In the genomic region with DNA sequence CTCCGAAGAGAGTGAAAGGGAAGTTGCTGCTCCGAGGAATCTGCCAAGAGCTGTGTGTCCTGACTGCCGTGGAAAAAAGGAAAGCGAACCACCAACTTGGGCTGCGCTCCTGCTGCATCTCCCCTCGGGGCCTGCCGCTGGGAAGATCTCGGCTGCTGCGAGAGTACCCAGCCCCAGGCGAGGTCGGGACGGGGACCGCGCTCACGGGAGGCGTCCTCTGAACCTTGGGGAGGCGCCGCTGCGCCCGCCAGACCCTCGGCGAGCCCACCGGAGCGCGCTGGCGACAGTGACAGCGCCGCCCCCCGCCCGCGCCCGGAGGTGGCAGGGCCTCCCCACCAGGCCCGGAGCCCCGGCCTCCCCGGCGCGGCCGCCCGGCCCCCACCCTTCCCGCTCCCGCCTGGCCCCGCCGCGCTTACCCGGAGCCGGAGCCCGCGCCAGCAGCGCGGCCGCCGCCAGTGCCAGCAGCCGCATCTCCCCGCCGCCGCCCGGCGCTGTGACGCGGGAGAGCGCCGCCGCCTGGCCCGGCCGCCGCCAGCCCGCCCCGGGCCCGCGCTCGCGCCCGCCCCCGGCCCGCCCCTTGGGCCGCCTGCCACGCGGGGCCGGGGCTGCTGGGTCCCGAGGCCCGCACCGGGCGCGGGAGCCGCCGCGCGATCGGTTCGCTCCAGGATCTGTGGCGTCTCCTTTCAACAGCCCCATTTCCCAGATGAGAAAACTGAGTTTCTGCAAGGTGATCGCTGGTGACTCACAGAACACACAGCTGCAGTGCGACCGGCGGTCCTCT, we compare ENCODE assay signal across 8 cellular contexts. TPM values are rescaled to one million over a fixed set of nuclear protein-coding genes. Genes with fewer than 3 reads are reported as not detected.
A peak's percentile ranks its signal among the peaks of the same experiment; 100 is the strongest.
DNase-seq lines count a peak whose midpoint lies in the region; ATAC-seq and TF ChIP-seq lines count a peak whose summit lies in the region.

A gene with protein sequence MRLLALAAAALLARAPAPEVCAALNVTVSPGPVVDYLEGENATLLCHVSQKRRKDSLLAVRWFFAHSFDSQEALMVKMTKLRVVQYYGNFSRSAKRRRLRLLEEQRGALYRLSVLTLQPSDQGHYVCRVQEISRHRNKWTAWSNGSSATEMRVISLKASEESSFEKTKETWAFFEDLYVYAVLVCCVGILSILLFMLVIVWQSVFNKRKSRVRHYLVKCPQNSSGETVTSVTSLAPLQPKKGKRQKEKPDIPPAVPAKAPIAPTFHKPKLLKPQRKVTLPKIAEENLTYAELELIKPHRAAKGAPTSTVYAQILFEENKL (minus strand): TSS at position 508 of the 781 bp plus-strand sequence. CDS start 37 bp downstream, at position 471.

- no peak for TF ChIP-seq EP300 in esophagus muscularis mucosa (IDR thresholded peaks at IDR 0.05)

- POLR2A ChIA-PET in GM10248 (lab: Yijun Ruan, JAX) = no interaction called here

- H3K27me3 ChIP-seq in SJCRH30 (no peaks in the 10 kb centered on the region), esophagus muscularis mucosa (no peaks in the 10 kb centered on the region)

- ATAC-seq in GM21367 (IDR thresholded peaks at IDR 0.05; ENCODE audit: unreplicated experiment) (no peak), HG02571 (IDR thresholded peaks at IDR 0.05; ENCODE audit: unreplicated experiment) (no peak)

- H3K4me3 ChIP-seq in SJCRH30 (peak within 1 kb of the TSS; percentile 64), esophagus muscularis mucosa (peak within 1 kb of the TSS; percentile 61 to 88 (median 74))

- H3K4me1 ChIP-seq in SJCRH30 (peaks cover 10% of the 10 kb centered on the region), esophagus muscularis mucosa (peaks cover 26 to 51% (median 44%) of the 10 kb centered on the region in 4 donors)

- H3K36me3 ChIP-seq in SJCRH30 (no peaks in the 10 kb centered on the region), esophagus muscularis mucosa (no peaks in the 10 kb centered on the region)

- H3K27ac ChIP-seq in SJCRH30 (peak within 1 kb of the TSS; percentile 56), esophagus muscularis mucosa (replicated peaks in 1 of 4) (peak within 1 kb of the TSS; percentile 77 to 88 (median 84))

- H3K9me3 ChIP-seq in SJCRH30 (replicated peaks) = no peaks in the 10 kb centered on the region
- H3K9me3 ChIP-seq in esophagus muscularis mucosa = no peaks in the 10 kb centered on the region

- WGBS in esophagus muscularis mucosa = 7% methylated on average over 9 of the region's 95 CpGs

- no peak for TF ChIP-seq CTCF in GM10248 (IDR thresholded peaks at IDR 0.05; ENCODE audit: control extremely low read depth, extremely low read depth, low read depth, missing control alignments)
- no peak for TF ChIP-seq CTCF in esophagus muscularis mucosa (IDR thresholded peaks at IDR 0.05)

- DNase-seq in GM10248 (ENCODE audit: extremely low spot score) (peak; percentile 55), SJCRH30 (peak; percentile 52 to 55), esophagus muscularis mucosa (ENCODE audit: extremely low spot score) (no peak), mucosa of gallbladder (ENCODE audit: low spot score) (no peak), ureter (ENCODE audit: low spot score) (peak; percentile 42), NCI-H510A treated with DMSO at 0.1 percent for 48 hours (lab: John Stamatoyannopoulos, UW) (no peak)

- TF ChIP-seq POLR2A in esophagus muscularis mucosa (IDR thresholded peaks at IDR 0.05; ENCODE audit: low read depth) = no peak

- CTCF ChIA-PET in GM10248 (lab: Yijun Ruan, JAX) = no interaction called here

- intact Hi-C loops in esophagus muscularis mucosa (cut with DNase I) = no loop called here

RNA-seq across cellular contexts. Expression of the gene that starts here (rescaled TPM):
- total RNA-seq in SJCRH30 (2014; rRNA removed; shearing (Covaris generic)) = 7.1 and 7.2 TPM in 2 replicates
- 10 to 100 TPM in 3 of 4 donors, 1 to 10 TPM in 1; 10.0 to 21.4 (median 12.6) TPM for total RNA-seq in esophagus muscularis mucosa
- total RNA-seq in mucosa of gallbladder = 13.1 TPM
- total RNA-seq in ureter = 16.0 TPM

Comparison
In these comparisons a context has a peak if more than half of its experiments do, and no peak if none do; other contexts are left out.
1. DNase-seq: peak in GM10248 (single experiment), SJCRH30 (2 of 2) and ureter (single experiment); none in esophagus muscularis mucosa (single experiment), mucosa of gallbladder (single experiment) and NCI-H510A treated with DMSO at 0.1 percent for 48 hours (single experiment).